10 cellular contexts compared by ENCODE assay signal in genomic region chr16:22358000-22358399, GRCh38. TPM values are rescaled to one million over a fixed set of nuclear protein-coding genes. Genes with fewer than 3 reads are reported as not detected.
DNase-seq lines count a peak whose midpoint lies in the region; ATAC-seq and TF ChIP-seq lines count a peak whose summit lies in the region.
"Had no signal": no experiment of that assay in that cellular context is flagged by ENCODE, and none has a peak within 500 bp of the region (broad histone marks: within the 10 kb centered on the region; RNA-seq: fewer than 3 reads in every experiment).

No MANE protein-coding gene starts in this region.

- no peak overlapping the region for H3K4me2 ChIP-seq in neuronal stem cell (ENCODE audit: insufficient read depth, low read length, poor library complexity, severe bottlenecking)

- no peak overlapping the region for H3K4ac ChIP-seq in neuronal stem cell (ENCODE audit: low read length)

- DNase-seq in brain microvascular endothelial cell (no peak), neuronal stem cell (ENCODE audit: low spot score) (no peak), aorta (no peak), inferior parietal cortex (ENCODE audit: extremely low spot score) (no peak), ovary (no peak)
- DNase-seq: body of pancreas, foreskin fibroblast had no signal

- H3K79me1 ChIP-seq in neuronal stem cell (ENCODE audit: low read depth, low read length): no peaks in the 10 kb centered on the region

- H2AFZ ChIP-seq in neuronal stem cell (ENCODE audit: low read length): no peak overlapping the region

- H3K4me3 ChIP-seq in brain microvascular endothelial cell (ENCODE audit: low read depth, low read length) (no peak overlapping the region), neuronal stem cell (ENCODE audit: low read length in 2 of 2) (no peak overlapping the region), aorta (ENCODE audit: low read length in 2 of 2) (no peak overlapping the region), ovary (no peak overlapping the region)
- H3K4me3 ChIP-seq: body of pancreas had no signal

- WGBS in neuronal stem cell (ENCODE audit: extremely low coverage in 2 of 2, insufficient read length in 2 of 2, insufficient replicate concordance in 1 of 2), 2 donors: no CpG with 5 or more reads among the region's 1 CpG
- WGBS in aorta, 2 donors: 19 to 33% methylated on average over 1 of the region's 1 CpG
- WGBS in ovary, 3 donors: 91 to 98% (median 92%) methylated on average over 1 of the region's 1 CpG

- H3K23ac ChIP-seq in neuronal stem cell (ENCODE audit: low read depth, low read length, poor library complexity): no peak overlapping the region

- no peak overlapping the region for H4K91ac ChIP-seq in neuronal stem cell (ENCODE audit: low read depth, low read length, poor library complexity)

- no peak overlapping the region for H2BK15ac ChIP-seq in neuronal stem cell (ENCODE audit: low read length)

- H4K8ac ChIP-seq in neuronal stem cell (ENCODE audit: low read depth, low read length): no peak overlapping the region

- H3K18ac ChIP-seq in neuronal stem cell (ENCODE audit: low read length): no peak overlapping the region

- no peak overlapping the region for H2BK5ac ChIP-seq in neuronal stem cell (ENCODE audit: low read length)

- H3K36me3 ChIP-seq in brain microvascular endothelial cell (replicated peaks): peaks cover 15% of the 10 kb centered on the region
- H3K36me3 ChIP-seq in neuronal stem cell (replicated peaks in 1 of 2; ENCODE audit: control insufficient read depth in 2 of 2, insufficient read depth in 2 of 2, low read length in 2 of 2): peaks cover 0 to 19% of the 10 kb centered on the region in 2 donors
- H3K36me3 ChIP-seq in aorta (ENCODE audit: control insufficient read depth in 1 of 2, insufficient read depth in 2 of 2, low read length in 1 of 2): peaks cover 0 to 3% of the 10 kb centered on the region in 2 donors
- H3K36me3 ChIP-seq in ovary: no peaks in the 10 kb centered on the region

- peak overlapping the region; percentile 21 for H3K27ac ChIP-seq in brain microvascular endothelial cell
- H3K27ac ChIP-seq in neuronal stem cell (replicated peaks; ENCODE audit: low read length): peak overlapping the region; percentile 51
- H3K27ac ChIP-seq in aorta (ENCODE audit: low read depth in 1 of 2, low read length in 2 of 2): peak overlapping the region in 1 of 2 donors; percentile 25
- no peak overlapping the region for H3K27ac ChIP-seq in ovary

- no peak for TF ChIP-seq POLR2A in ovary (IDR thresholded peaks at IDR 0.05)

- intact Hi-C loops in aorta (cut with DNase I) (no loop called here), ovary (cut with DNase I) (no loop called here)

- H3K9me3 ChIP-seq in neuronal stem cell (replicated peaks in 1 of 2; ENCODE audit: control insufficient read depth in 2 of 2, insufficient read depth in 1 of 2, low read depth in 1 of 2, low read length in 2 of 2) (no peaks in the 10 kb centered on the region), aorta (ENCODE audit: control insufficient read depth, low read length) (no peaks in the 10 kb centered on the region), ovary (no peaks in the 10 kb centered on the region)
- H3K9me3 ChIP-seq: body of pancreas had no signal

- TF ChIP-seq EP300 in ovary (IDR thresholded peaks at IDR 0.05): no peak

- no peak for TF ChIP-seq CTCF in brain microvascular endothelial cell (IDR thresholded peaks at IDR 0.05; ENCODE audit: low read depth, low read length, missing control alignments)
- no peak for TF ChIP-seq CTCF in ovary (IDR thresholded peaks at IDR 0.05)

- no peak overlapping the region for H2BK12ac ChIP-seq in neuronal stem cell (ENCODE audit: low read length)

- H2BK120ac ChIP-seq in neuronal stem cell (ENCODE audit: low read depth, low read length): no peak overlapping the region

- H2AK5ac ChIP-seq in neuronal stem cell (ENCODE audit: low read depth, low read length): no peak overlapping the region

- no peaks in the 10 kb centered on the region for H3K27me3 ChIP-seq in brain microvascular endothelial cell (replicated peaks)
- no peaks in the 10 kb centered on the region for H3K27me3 ChIP-seq in neuronal stem cell (ENCODE audit: control insufficient read depth in 3 of 3, insufficient read depth in 3 of 3, low read depth in 1 of 3, low read length in 3 of 3)
- H3K27me3 ChIP-seq in aorta (ENCODE audit: control insufficient read depth in 1 of 2, insufficient read depth in 2 of 2, low read length in 1 of 2): no peaks in the 10 kb centered on the region
- no peaks in the 10 kb centered on the region for H3K27me3 ChIP-seq in ovary
- H3K27me3 ChIP-seq: body of pancreas had no signal

- in situ Hi-C loops in brain microvascular endothelial cell (cut with HindIII; ENCODE audit: low pct_ligation_motif_present, low sequenced_read_pairs): no loop called here

- H3K4me1 ChIP-seq in neuronal stem cell (ENCODE audit: control insufficient read depth in 2 of 2, insufficient read depth in 1 of 2, low read depth in 1 of 2, low read length in 2 of 2) (peaks cover 4 to 7% of the 10 kb centered on the region in 2 donors), aorta (ENCODE audit: control insufficient read depth in 1 of 2, insufficient read depth in 2 of 2, low read length in 2 of 2) (no peaks in the 10 kb centered on the region), ovary (ENCODE audit: insufficient read depth) (peaks cover 6% of the 10 kb centered on the region)

- ATAC-seq in GM18502 (IDR thresholded peaks at IDR 0.05; ENCODE audit: poor library complexity, unreplicated experiment): peak; percentile 14
- ATAC-seq in HG03439 (IDR thresholded peaks at IDR 0.05; ENCODE audit: unreplicated experiment): peak; percentile 9
- no peak for ATAC-seq in aorta (ENCODE audit: low FRiP score)
- no peak for ATAC-seq in HG02885 (IDR thresholded peaks at IDR 0.05; ENCODE audit: poor library complexity, unreplicated experiment)
- ATAC-seq: body of pancreas had no signal

- H3K9ac ChIP-seq in neuronal stem cell (ENCODE audit: low read depth, low read length, poor library complexity): no peak overlapping the region

- H3K14ac ChIP-seq in neuronal stem cell (ENCODE audit: low read length): no peak overlapping the region

RNA-seq across cellular contexts. Expression of gene CDR2, which starts 16.4 kb away (rescaled TPM):
- 17.4 TPM for polyA plus RNA-seq in neuronal stem cell (2013, experiment 1 of 2)
- polyA plus RNA-seq in neuronal stem cell (2013, experiment 2 of 2): 17.2 TPM
- total RNA-seq in aorta (10 to 100 TPM; 34.7 to 37.9 TPM), ovary (10 to 100 TPM; 14.3 to 30.3 (median 23.7) TPM)
- polyA plus RNA-seq in aorta (10 to 100 TPM; 26.4 to 27.9 TPM), ovary (10 to 100 TPM; 12.7 to 22.9 TPM)

Comparison
In these comparisons a context has a peak if more than half of its experiments do, and no peak if none do; other contexts are left out.
1. ATAC-seq: peak in GM18502 (single experiment) and HG03439 (single experiment); none in aorta (single experiment) and HG02885 (single experiment).
2. H3K27ac ChIP-seq: peak in brain microvascular endothelial cell (single experiment) and neuronal stem cell (single experiment); none in ovary (0 of 2).